Comparison of ENCODE assay signal across 1 cellular context in genomic region chrX:39619182-39620009, GRCh38.
TF ChIP-seq lines count a peak whose summit lies in the region.

No MANE protein-coding gene starts in this region.

TF ChIP-seq in K562, 482 proteins besides CTCF, POLR2A, EP300 and RAD21 (continued from another document and continues in another):
- TF ChIP-seq BCLAF1 (IDR thresholded peaks at IDR 0.05; ENCODE audit: borderline replicate concordance in 1 of 2, control insufficient read depth in 1 of 2, low read depth in 2 of 2, low read length in 1 of 2) (no peak), KDM5B (IDR thresholded peaks at IDR 0.05; ENCODE audit: insufficient replicate concordance, low read depth, low read length) (no peak), CHD2 (IDR thresholded peaks at IDR 0.05; ENCODE audit: low read depth, low read length) (no peak), TSHZ1 (CRISPR knock-in tag; IDR thresholded peaks at IDR 0.05) (no peak), ZBTB40 (IDR thresholded peaks at IDR 0.05) (0 out of 2 replicates have a peak, but pooled peaks have one; percentile 14), ZBTB40 (CRISPR knock-in tag; IDR thresholded peaks at IDR 0.05) (no peak), ZFP91 (CRISPR knock-in tag; IDR thresholded peaks at IDR 0.05) (no peak), ILK (tag; IDR thresholded peaks at IDR 0.05; ENCODE audit: borderline replicate concordance, low read depth) (no peak), MAZ (CRISPR knock-in tag; conservative IDR thresholded peaks at IDR 0.05 in 1 of 2, IDR thresholded peaks at IDR 0.05 in 1 of 2) (no peak), ZC3H11A (IDR thresholded peaks at IDR 0.05; ENCODE audit: low read depth, low read length) (no peak), ATF2 (CRISPR knock-in tag; IDR thresholded peaks at IDR 0.05) (no peak), HMG20B (CRISPR knock-in tag; IDR thresholded peaks at IDR 0.05) (no peak), NFIC (IDR thresholded peaks at IDR 0.05) (peak; percentile 94), PYGO2 (tag; IDR thresholded peaks at IDR 0.05) (no peak), GTF2A2 (tag; IDR thresholded peaks at IDR 0.05) (no peak), CREM (IDR thresholded peaks at IDR 0.05; ENCODE audit: low read depth) (0 out of 2 replicates have a peak, but pooled peaks have one; percentile 13), TAF15 (IDR thresholded peaks at IDR 0.05; ENCODE audit: low read depth, low read length) (no peak), RERE (CRISPR knock-in tag; IDR thresholded peaks at IDR 0.05; ENCODE audit: borderline replicate concordance) (no peak), RBFOX2 (IDR thresholded peaks at IDR 0.05; ENCODE audit: low read depth, low read length) (no peak), FUS (optimal IDR thresholded peaks at IDR 0.05; ENCODE audit: low read depth, low read length) (no peak), E2F4 (CRISPR knock-in tag; IDR thresholded peaks at IDR 0.05; ENCODE audit: low read depth) (no peak), ARID2 (IDR thresholded peaks at IDR 0.05) (no peak), RCOR1 (IDR thresholded peaks at IDR 0.05; ENCODE audit: borderline replicate concordance in 1 of 2, low read depth in 2 of 2, low read length in 2 of 2) (peak in 1 of 2 experiments; percentile 23; a peak in 1 of 4 replicates)
- TF ChIP-seq, protein P1, sequence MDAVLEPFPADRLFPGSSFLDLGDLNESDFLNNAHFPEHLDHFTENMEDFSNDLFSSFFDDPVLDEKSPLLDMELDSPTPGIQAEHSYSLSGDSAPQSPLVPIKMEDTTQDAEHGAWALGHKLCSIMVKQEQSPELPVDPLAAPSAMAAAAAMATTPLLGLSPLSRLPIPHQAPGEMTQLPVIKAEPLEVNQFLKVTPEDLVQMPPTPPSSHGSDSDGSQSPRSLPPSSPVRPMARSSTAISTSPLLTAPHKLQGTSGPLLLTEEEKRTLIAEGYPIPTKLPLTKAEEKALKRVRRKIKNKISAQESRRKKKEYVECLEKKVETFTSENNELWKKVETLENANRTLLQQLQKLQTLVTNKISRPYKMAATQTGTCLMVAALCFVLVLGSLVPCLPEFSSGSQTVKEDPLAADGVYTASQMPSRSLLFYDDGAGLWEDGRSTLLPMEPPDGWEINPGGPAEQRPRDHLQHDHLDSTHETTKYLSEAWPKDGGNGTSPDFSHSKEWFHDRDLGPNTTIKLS (IDR thresholded peaks at IDR 0.05; ENCODE audit: borderline replicate concordance, low read depth) = no peak
